Comparison of ENCODE assay signal across 23 cellular contexts in genomic region chrX:20063153-20063552, GRCh38.
"Had no signal": no experiment of that assay in that cellular context is flagged by ENCODE, and none has a peak within 500 bp of the region (broad histone marks: within the 10 kb centered on the region; RNA-seq: fewer than 3 reads in every experiment).

No MANE protein-coding gene starts in this region.

- H3K27ac Mint-ChIP-seq: activated B cell treated with CpG ODN at 0.5 μM for 24 hours; activated CD4-positive, alpha-beta T cell treated with anti-CD3 and anti-CD28 coated beads, Interleukin-2, amount 10 ng/mL, durations not matched to agents 24 days and 14 days; activated CD8-positive, alpha-beta memory T cell treated with anti-CD3 and anti-CD28 coated beads, Interleukin-2, amount 10 ng/mL, durations not matched to agents 7 days and 5 days; activated naive CD4-positive, alpha-beta T cell treated with anti-CD3 and anti-CD28 coated beads, Interleukin-2, amount 50 U/mL, for 24 hours; activated T-cell treated with anti-CD3 and anti-CD28 coated beads, Interleukin-2, amount 50 U/mL, for 24 hours; activated T-helper 1 cell treated with anti-CD3 and anti-CD28 coated beads, Interleukin-12 subunit alpha, Interleukin-12 subunit beta, Interleukin-2, Interleukin-4 antibody, amounts not matched to agents 30 ng/mL and 10 ng/mL and 1 ng/mL, durations not matched to agents 14 hours and 24 hours and 36 hours; T-helper 17 cell had no signal

- H3K4me1 ChIP-seq: breast epithelium had no signal

- H3K27me3 Mint-ChIP-seq: activated B cell treated with CpG ODN at 0.5 μM for 24 hours; activated naive CD4-positive, alpha-beta T cell treated with anti-CD3 and anti-CD28 coated beads, Interleukin-2, amount 50 U/mL, for 24 hours; T-helper 17 cell had no signal

- H3K4me3 ChIP-seq: breast epithelium, MG63 had no signal

- ATAC-seq: activated CD8-positive, alpha-beta memory T cell treated with anti-CD3 and anti-CD28 coated beads, Interleukin-2, amount 10 ng/mL, durations not matched to agents 7 days and 5 days; PC-3; T-helper 17 cell had no signal

- H3K4me3 Mint-ChIP-seq: activated B cell treated with CpG ODN at 0.5 μM for 24 hours; activated CD4-positive, alpha-beta T cell treated with anti-CD3 and anti-CD28 coated beads, Interleukin-2, amount 10 ng/mL, durations not matched to agents 24 days and 14 days; activated CD8-positive, alpha-beta memory T cell treated with anti-CD3 and anti-CD28 coated beads, Interleukin-2, amount 10 ng/mL, durations not matched to agents 7 days and 5 days; activated naive CD4-positive, alpha-beta T cell treated with anti-CD3 and anti-CD28 coated beads, Interleukin-2, amount 50 U/mL, for 24 hours; activated T-cell treated with anti-CD3 and anti-CD28 coated beads, Interleukin-2, amount 50 U/mL, for 24 hours; activated T-helper 1 cell treated with anti-CD3 and anti-CD28 coated beads, Interleukin-12 subunit alpha, Interleukin-12 subunit beta, Interleukin-2, Interleukin-4 antibody, amounts not matched to agents 30 ng/mL and 10 ng/mL and 1 ng/mL, durations not matched to agents 14 hours and 24 hours and 36 hours; T-helper 17 cell had no signal

- H3K27ac ChIP-seq: breast epithelium had no signal

- H3K36me3 Mint-ChIP-seq: activated CD8-positive, alpha-beta memory T cell treated with anti-CD3 and anti-CD28 coated beads, Interleukin-2, amount 10 ng/mL, durations not matched to agents 7 days and 5 days; activated naive CD4-positive, alpha-beta T cell treated with anti-CD3 and anti-CD28 coated beads, Interleukin-2, amount 50 U/mL, for 24 hours had no signal

- DNase-seq: activated B cell treated with CpG ODN at 0.5 μM for 24 hours; activated CD4-positive, alpha-beta T cell treated with anti-CD3 and anti-CD28 coated beads for 1 hour; activated CD4-positive, alpha-beta T cell treated with anti-CD3 and anti-CD28 coated beads, Interleukin-2, amount 10 ng/mL, durations not matched to agents 24 days and 14 days; activated CD4-positive, alpha-beta T cell treated with anti-CD3 and anti-CD28 coated beads, Interleukin-2, amount 50 U/mL, for 48 hours; activated CD8-positive, alpha-beta memory T cell treated with anti-CD3 and anti-CD28 coated beads, Interleukin-2, amount 10 ng/mL, durations not matched to agents 7 days and 5 days; activated effector memory CD4-positive, alpha-beta T cell treated with Interleukin-2 at 50 U/mL for 16 hours; activated naive CD4-positive, alpha-beta T cell; activated T-cell treated with anti-CD3 and anti-CD28 coated beads, Interleukin-2, amount 50 U/mL, for 24 hours; aorta; MG63; NCI-H1105; NCI-H1436; NCI-H2029 treated with DMSO at 0.1 percent for 48 hours; NCI-H446; NCI-H524; NCI-H774; PC-3; SHP77 treated with DMSO at 0.1 percent for 48 hours; T-helper 17 cell; T-helper 9 cell had no signal

- H3K9me3 ChIP-seq: breast epithelium, MG63 had no signal

- H3K36me3 ChIP-seq: breast epithelium, MG63 had no signal

- H3K9me3 Mint-ChIP-seq: activated B cell treated with CpG ODN at 0.5 μM for 24 hours; activated CD4-positive, alpha-beta T cell treated with anti-CD3 and anti-CD28 coated beads, Interleukin-2, amount 10 ng/mL, durations not matched to agents 24 days and 14 days; activated naive CD4-positive, alpha-beta T cell treated with anti-CD3 and anti-CD28 coated beads, Interleukin-2, amount 50 U/mL, for 24 hours; activated T-cell treated with anti-CD3 and anti-CD28 coated beads, Interleukin-2, amount 50 U/mL, for 24 hours; activated T-helper 1 cell treated with anti-CD3 and anti-CD28 coated beads, Interleukin-12 subunit alpha, Interleukin-12 subunit beta, Interleukin-2, Interleukin-4 antibody, amounts not matched to agents 30 ng/mL and 10 ng/mL and 1 ng/mL, durations not matched to agents 14 hours and 24 hours and 36 hours had no signal

- H3K27me3 ChIP-seq: MG63 had no signal
